20 cellular contexts compared by ENCODE assay signal in genomic region chr4:76457885-76458284, GRCh38. TPM values are rescaled to one million over a fixed set of nuclear protein-coding genes. Genes with fewer than 3 reads are reported as not detected.
DNase-seq lines count a peak whose midpoint lies in the region; ATAC-seq and TF ChIP-seq lines count a peak whose summit lies in the region.
"Had no signal": no experiment of that assay in that cellular context is flagged by ENCODE, and none has a peak within 500 bp of the region (broad histone marks: within the 10 kb centered on the region; RNA-seq: fewer than 3 reads in every experiment).

No MANE protein-coding gene starts in this region.

- H3K36me3 Mint-ChIP-seq in endodermal cell (ENCODE audit: low read depth) = peaks cover under 1% of the 10 kb centered on the region
- H3K36me3 Mint-ChIP-seq: activated CD8-positive, alpha-beta memory T cell treated with anti-CD3 and anti-CD28 coated beads, Interleukin-2, amount 10 ng/mL, durations not matched to agents 7 days and 5 days; CD14-positive monocyte had no signal

- peaks cover 4% of the 10 kb centered on the region for H3K9me3 Mint-ChIP-seq in endodermal cell

- 87 to 98% methylated on average over 3 to 6 of the region's 7 CpGs for WGBS in endodermal cell (ENCODE audit: insufficient coverage in 1 of 2, insufficient read length in 1 of 2), 2 experiments
- WGBS in mesodermal cell (ENCODE audit: insufficient coverage in 2 of 2), 2 experiments = 85 to 91% methylated on average over 3 to 5 of the region's 7 CpGs

- no peak overlapping the region for H3K4me3 ChIP-seq in RWPE2 (ENCODE audit: severe bottlenecking)
- H3K4me3 ChIP-seq in endodermal cell (ENCODE audit: low read length) = no peak overlapping the region
- no peak overlapping the region for H3K4me3 ChIP-seq in mesodermal cell (ENCODE audit: extremely low read depth, insufficient read depth, low read length, poor library complexity, severe bottlenecking)

- H3K27me3 ChIP-seq in RWPE2 (ENCODE audit: insufficient read depth, poor library complexity, severe bottlenecking) = no peaks in the 10 kb centered on the region
- H3K27me3 ChIP-seq in endodermal cell (ENCODE audit: control insufficient read depth, insufficient read depth, low read length, poor library complexity, severe bottlenecking) = no peaks in the 10 kb centered on the region

- DNase-seq in ELF-1 (ENCODE audit: low read depth, low spot score) (peak; percentile 39), RWPE2 (ENCODE audit: low spot score) (no peak), endodermal cell (peak; percentile 60), foreskin melanocyte (no peak)
- DNase-seq: activated CD4-positive, alpha-beta T cell treated with anti-CD3 and anti-CD28 coated beads for 1 hour; activated CD8-positive, alpha-beta memory T cell treated with anti-CD3 and anti-CD28 coated beads, Interleukin-2, amount 10 ng/mL, durations not matched to agents 7 days and 5 days; effector memory CD4-positive, alpha-beta T cell; GF-D8; hypothalamus; NCI-H2029 treated with DMSO at 0.1 percent for 48 hours; NCI-H446 treated with DMSO at 0.1 percent for 48 hours; RPMI8226; substantia nigra had no signal

- TF ChIP-seq POLR2A in GM18505 (IDR thresholded peaks at IDR 0.05; ENCODE audit: borderline replicate concordance, extremely low read depth, insufficient read depth, insufficient read length) = no peak

- peak overlapping the region; percentile 70 for H3K27ac Mint-ChIP-seq in endodermal cell
- H3K27ac Mint-ChIP-seq: activated CD8-positive, alpha-beta memory T cell treated with anti-CD3 and anti-CD28 coated beads, Interleukin-2, amount 10 ng/mL, durations not matched to agents 7 days and 5 days had no signal

- no peak overlapping the region for H3K4me3 Mint-ChIP-seq in endodermal cell
- H3K4me3 Mint-ChIP-seq: activated CD8-positive, alpha-beta memory T cell treated with anti-CD3 and anti-CD28 coated beads, Interleukin-2, amount 10 ng/mL, durations not matched to agents 7 days and 5 days; CD14-positive monocyte; nephron had no signal

- peaks cover 17% of the 10 kb centered on the region for H3K4me1 Mint-ChIP-seq in endodermal cell
- H3K4me1 Mint-ChIP-seq: activated CD8-positive, alpha-beta memory T cell treated with anti-CD3 and anti-CD28 coated beads, Interleukin-2, amount 10 ng/mL, durations not matched to agents 7 days and 5 days; CD14-positive monocyte had no signal

- H3K9ac ChIP-seq in endodermal cell (ENCODE audit: extremely low read depth, low read length, poor library complexity, severe bottlenecking) = no peak overlapping the region

- H3K4me1 ChIP-seq in RWPE2 (ENCODE audit: insufficient read depth, poor library complexity, severe bottlenecking) = peaks cover 16% of the 10 kb centered on the region
- H3K4me1 ChIP-seq in endodermal cell (ENCODE audit: control insufficient read depth, insufficient read depth, low read length) = peaks cover 10% of the 10 kb centered on the region
- peaks cover 29% of the 10 kb centered on the region for H3K4me1 ChIP-seq in mesodermal cell (ENCODE audit: control insufficient read depth, insufficient read depth, low read length, poor library complexity, severe bottlenecking)

- H3K27ac ChIP-seq in RWPE2 (ENCODE audit: poor library complexity, severe bottlenecking) (peak overlapping the region; percentile 57), endodermal cell (ENCODE audit: low read depth, low read length) (peak overlapping the region; percentile 99), mesodermal cell (ENCODE audit: low read depth, low read length, severe bottlenecking) (peak overlapping the region; percentile 99)

- peak; percentile 56; the same call in 1 of the 3 replicates for ATAC-seq in RWPE2 (ENCODE audit: low read depth)
- no peak for ATAC-seq in HG03354 (IDR thresholded peaks at IDR 0.05; ENCODE audit: poor library complexity, severe bottlenecking, unreplicated experiment)
- no peak for ATAC-seq in GM18505 (IDR thresholded peaks at IDR 0.05; ENCODE audit: unreplicated experiment)
- ATAC-seq in HG03442 (IDR thresholded peaks at IDR 0.05; ENCODE audit: unreplicated experiment) = no peak
- ATAC-seq: activated CD8-positive, alpha-beta memory T cell treated with anti-CD3 and anti-CD28 coated beads, Interleukin-2, amount 10 ng/mL, durations not matched to agents 7 days and 5 days had no signal

- H3K9me3 ChIP-seq in RWPE2 (ENCODE audit: severe bottlenecking) (no peaks in the 10 kb centered on the region), endodermal cell (ENCODE audit: control insufficient read depth, low read length) (peaks cover 6% of the 10 kb centered on the region), mesodermal cell (ENCODE audit: control insufficient read depth, low read length) (peaks cover 5% of the 10 kb centered on the region)

- H3K27me3 Mint-ChIP-seq in endodermal cell (ENCODE audit: insufficient read depth) = peaks cover 2% of the 10 kb centered on the region

- H3K36me3 ChIP-seq in RWPE2 (ENCODE audit: low read depth) = no peaks in the 10 kb centered on the region
- no peaks in the 10 kb centered on the region for H3K36me3 ChIP-seq in endodermal cell (ENCODE audit: control insufficient read depth, insufficient read depth, low read length)
- H3K36me3 ChIP-seq in mesodermal cell (ENCODE audit: control insufficient read depth, insufficient read depth, low read length) = no peaks in the 10 kb centered on the region

- no peak for TF ChIP-seq CTCF in RWPE2 (IDR thresholded peaks at IDR 0.05; ENCODE audit: poor library complexity, severe bottlenecking)
- no peak for TF ChIP-seq CTCF in endodermal cell (conservative IDR thresholded peaks at IDR 0.05)

RNA-seq across cellular contexts. Expression of gene SHROOM3, which starts 22.9 kb away (rescaled TPM):
- 10 to 100 TPM; 18.1 to 21.8 TPM for total RNA-seq in endodermal cell
- polyA plus RNA-seq in endodermal cell (2013, experiment 1 of 2) = 38.3 TPM
- 34.0 TPM for polyA plus RNA-seq in endodermal cell (2013, experiment 2 of 2)
- polyA plus RNA-seq in mesodermal cell (2013, experiment 1 of 2) = 20.0 TPM
- polyA plus RNA-seq in mesodermal cell (2013, experiment 2 of 2) = 15.0 TPM
- polyA plus RNA-seq: CD14-positive monocyte had no signal

RNA-seq across cellular contexts. Expression of gene CCDC158, which starts 36.9 kb away (rescaled TPM):
- total RNA-seq in endodermal cell = not detected
- not detected for polyA plus RNA-seq in endodermal cell (2013, experiment 1 of 2)
- polyA plus RNA-seq in endodermal cell (2013, experiment 2 of 2) = not detected
- polyA plus RNA-seq in mesodermal cell (2013, experiment 1 of 2) = not detected
- not detected for polyA plus RNA-seq in mesodermal cell (2013, experiment 2 of 2)
- total RNA-seq: activated CD8-positive, alpha-beta memory T cell treated with anti-CD3 and anti-CD28 coated beads, Interleukin-2, amount 10 ng/mL, durations not matched to agents 7 days and 5 days; pulmonary artery endothelial cell had no signal
- polyA plus RNA-seq: CD14-positive monocyte had no signal

Comparison
In these comparisons a context has a peak if more than half of its experiments do, and no peak if none do; other contexts are left out.
1. DNase-seq: peak in ELF-1 (single experiment) and endodermal cell (single experiment); none in RWPE2 (single experiment) and foreskin melanocyte (single experiment).
2. Peak in every context shown above with its lines, with median percentiles within 50 percentile points of each other: H3K27ac ChIP-seq.